ENCODE assay signal across 1 cellular context in the genomic region with DNA sequence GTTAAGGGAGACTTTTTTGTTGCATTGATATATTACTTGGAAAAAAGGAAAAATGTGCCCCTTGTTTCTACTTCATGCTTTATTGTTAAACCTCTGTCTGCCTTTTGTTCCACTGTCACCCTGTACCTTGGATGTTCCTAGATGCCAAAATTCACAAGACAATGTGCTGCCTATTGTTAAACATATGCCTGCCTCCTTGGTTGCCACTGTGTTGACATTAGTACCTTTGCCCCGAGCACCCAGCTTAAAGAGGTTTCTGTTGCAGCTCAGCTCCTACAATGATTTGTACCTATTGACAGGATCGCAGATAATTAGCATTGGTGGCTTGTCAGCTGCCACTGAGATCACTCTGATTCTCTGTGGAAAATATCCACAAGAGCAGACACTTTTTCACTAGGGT.
TF ChIP-seq lines count a peak whose summit lies in the region.

No MANE protein-coding gene starts in this region.

TF ChIP-seq in H1, 55 proteins besides CTCF, POLR2A, EP300 and RAD21 (continued from another document):
- TF ChIP-seq, protein P1, sequence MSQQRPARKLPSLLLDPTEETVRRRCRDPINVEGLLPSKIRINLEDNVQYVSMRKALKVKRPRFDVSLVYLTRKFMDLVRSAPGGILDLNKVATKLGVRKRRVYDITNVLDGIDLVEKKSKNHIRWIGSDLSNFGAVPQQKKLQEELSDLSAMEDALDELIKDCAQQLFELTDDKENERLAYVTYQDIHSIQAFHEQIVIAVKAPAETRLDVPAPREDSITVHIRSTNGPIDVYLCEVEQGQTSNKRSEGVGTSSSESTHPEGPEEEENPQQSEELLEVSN (IDR thresholded peaks at IDR 0.05) = no peak
- TF ChIP-seq SP1 (IDR thresholded peaks at IDR 0.05; ENCODE audit: low read depth, low read length) (no peak), TEAD4 (IDR thresholded peaks at IDR 0.05; ENCODE audit: low read depth, low read length) (no peak)
